ENCODE assay signal across 23 cellular contexts in the genomic region with DNA sequence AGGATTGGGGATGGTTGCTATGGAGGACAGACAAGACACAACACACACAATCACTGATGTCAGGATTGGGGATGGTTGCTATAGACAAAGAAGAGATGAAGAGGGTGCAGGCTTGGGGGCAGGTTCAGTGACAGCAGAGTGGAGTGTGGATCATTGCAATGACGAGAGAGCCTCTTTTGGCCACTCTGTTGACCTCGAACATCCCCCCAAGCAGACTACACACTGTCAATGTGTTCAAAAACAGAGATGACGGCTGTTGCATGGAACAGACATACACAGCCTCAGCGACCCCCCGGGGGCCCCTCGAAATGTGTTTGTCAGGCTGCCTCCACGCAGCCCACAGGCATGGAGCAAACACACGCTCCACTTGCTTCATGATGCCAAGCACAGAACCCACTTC.
"Had no signal": no experiment of that assay in that cellular context is flagged by ENCODE, and none has a peak within 500 bp of the region (broad histone marks: within the 10 kb centered on the region; RNA-seq: fewer than 3 reads in every experiment).

No MANE protein-coding gene starts in this region.

- FAIRE-seq: colon, keratinocyte, pancreas had no signal

- ATAC-seq: esophagus mucosa; gastrocnemius medialis; mucosa of descending colon; naive thymus-derived CD4-positive, alpha-beta T cell; pancreas; sciatic nerve; stimulated activated effector memory CD8-positive, alpha-beta T cell treated with anti-CD3 and anti-CD28 coated beads, Interleukin-12 subunit alpha, Interleukin-12 subunit beta, amount 100 ng/mL, for 72 hours had no signal

- H3K27ac ChIP-seq: dorsolateral prefrontal cortex, epithelial cell of prostate, gastrocnemius medialis, pancreas, stomach, thyroid gland, vagina had no signal

- H3K27me3 ChIP-seq: dorsolateral prefrontal cortex, gastrocnemius medialis, pancreas, stomach, thyroid gland, vagina had no signal

- H3K9me3 ChIP-seq: gastrocnemius medialis, mucosa of descending colon, pancreas, stomach, thyroid gland, vagina had no signal

- DNase-seq: dorsolateral prefrontal cortex; effector CD4-positive, alpha-beta T cell; foreskin fibroblast; gastrocnemius medialis; mucosa of descending colon; naive thymus-derived CD4-positive, alpha-beta T cell; occipital lobe; pancreas; stimulated activated CD4-positive, alpha-beta T cell treated with anti-CD3 and anti-CD28 coated beads, Interleukin-2, amount 100 ng/mL, for 24 hours; stimulated activated CD4-positive, alpha-beta T cell treated with anti-CD3 and anti-CD28 coated beads, Interleukin-4, amount 100 ng/mL, for 24 hours; stimulated activated naive CD4-positive, alpha-beta T cell treated with Interleukin-2 at 50 U/mL for 16 hours; stomach; thyroid gland; trophoblast cell had no signal

- H3K4me1 ChIP-seq: gastrocnemius medialis, pancreas, stomach, thyroid gland, vagina had no signal

- H3K36me3 ChIP-seq: gastrocnemius medialis, pancreas, stomach, thyroid gland, vagina had no signal

- H3K4me3 ChIP-seq: dorsolateral prefrontal cortex, gastrocnemius medialis, lung, mucosa of descending colon, pancreas, smooth muscle cell, stomach, thyroid gland, vagina had no signal

- H3K4me2 ChIP-seq: smooth muscle cell had no signal
